ENCODE assay signal across 8 cellular contexts in genomic region chr5:102762095-102762534, GRCh38. TPM values are rescaled to one million over a fixed set of nuclear protein-coding genes. Genes with fewer than 3 reads are reported as not detected.
DNase-seq lines count a peak whose midpoint lies in the region; ATAC-seq and TF ChIP-seq lines count a peak whose summit lies in the region.

No MANE protein-coding gene starts in this region.

- no peaks in the 10 kb centered on the region for H4K20me1 ChIP-seq in PC-9 (ENCODE audit: insufficient read depth)

- no peak overlapping the region for H2AFZ ChIP-seq in PC-9

- H3K36me3 ChIP-seq in PC-9 (ENCODE audit: low read depth) (no peaks in the 10 kb centered on the region), aorta (ENCODE audit: control insufficient read depth in 1 of 2, insufficient read depth in 2 of 2, low read length in 1 of 2) (no peaks in the 10 kb centered on the region)

- peak overlapping the region; percentile 97 for H3K27ac Mint-ChIP-seq in activated naive CD4-positive, alpha-beta T cell treated with anti-CD3 and anti-CD28 coated beads, Interleukin-2, amount 50 U/mL, for 24 hours

- peaks cover 88% of the 10 kb centered on the region for H3K4me1 Mint-ChIP-seq in activated naive CD4-positive, alpha-beta T cell treated with anti-CD3 and anti-CD28 coated beads, Interleukin-2, amount 50 U/mL, for 24 hours

- no peak for TF ChIP-seq CTCF in PC-9 (conservative IDR thresholded peaks at IDR 0.05)

- POLR2A ChIA-PET in PC-9 (lab: Charles Lee; ENCODE audit: unreplicated experiment), result no interaction called here

- intact Hi-C loops in PC-9 (cut with micrococcal nuclease; ENCODE audit: unreplicated experiment) (no loop called here), aorta (cut with DNase I) (no loop called here)

- no TSS peak for BruUV-seq in PC-9 (replicated peaks; lab: Mats Ljungman, UMichigan)

- H3K79me2 ChIP-seq in PC-9 (ENCODE audit: low read depth), result peaks cover 30% of the 10 kb centered on the region

- no peak for DNase-seq in activated naive CD4-positive, alpha-beta T cell (lab: John Stamatoyannopoulos, UW)
- peak in 1 of 2 experiments; percentile 61 for DNase-seq in PC-9
- peak; percentile 42 for DNase-seq in glomerular visceral epithelial cell (ENCODE audit: extremely low spot score)
- DNase-seq in aorta, result no peak
- no peak for DNase-seq in ecto neural progenitor cell (ENCODE audit: low spot score)
- no peak for DNase-seq in activated CD8-positive, alpha-beta memory T cell treated with anti-CD3 and anti-CD28 coated beads, Interleukin-2, amount 50 U/mL, for 48 hours

- H3K4me3 ChIP-seq in PC-9 (no peak overlapping the region; the same call in 1 of the 2 replicates), aorta (ENCODE audit: low read length in 2 of 2) (peak overlapping the region; percentile 15 to 26)

- CTCF ChIA-PET in PC-9 (lab: Charles Lee), result interaction anchor here (1.0 kb wide), 1 partner anchor 81 kb away, joined by 3 read pairs; no protein-coding TSS in a partner anchor

- H3K27me3 ChIP-seq in PC-9 (ENCODE audit: insufficient read depth, low read depth) (no peaks in the 10 kb centered on the region), aorta (ENCODE audit: control insufficient read depth in 1 of 2, insufficient read depth in 2 of 2, low read length in 1 of 2) (no peaks in the 10 kb centered on the region)

- peaks cover 20% of the 10 kb centered on the region for H3K4me1 ChIP-seq in PC-9 (replicated peaks; ENCODE audit: insufficient read depth)
- peaks cover 3 to 19% of the 10 kb centered on the region in 2 donors for H3K4me1 ChIP-seq in aorta (ENCODE audit: control insufficient read depth in 1 of 2, insufficient read depth in 2 of 2, low read length in 2 of 2)

- H3K36me3 Mint-ChIP-seq in activated naive CD4-positive, alpha-beta T cell treated with anti-CD3 and anti-CD28 coated beads, Interleukin-2, amount 50 U/mL, for 24 hours, result peaks cover 10% of the 10 kb centered on the region

- H3K9me3 Mint-ChIP-seq in activated naive CD4-positive, alpha-beta T cell treated with anti-CD3 and anti-CD28 coated beads, Interleukin-2, amount 50 U/mL, for 24 hours, result peaks cover 7% of the 10 kb centered on the region

- no peaks in the 10 kb centered on the region for H3K27me3 Mint-ChIP-seq in activated naive CD4-positive, alpha-beta T cell treated with anti-CD3 and anti-CD28 coated beads, Interleukin-2, amount 50 U/mL, for 24 hours

- H3K27ac ChIP-seq in PC-9, result peak overlapping the region; percentile 64
- peak overlapping the region in 1 of 2 donors; percentile 36 for H3K27ac ChIP-seq in aorta (ENCODE audit: low read depth in 1 of 2, low read length in 2 of 2)

- no peaks in the 10 kb centered on the region for H3K9me2 ChIP-seq in PC-9 (ENCODE audit: insufficient read depth)

- peak overlapping the region; percentile 88 for H3K4me3 Mint-ChIP-seq in activated naive CD4-positive, alpha-beta T cell treated with anti-CD3 and anti-CD28 coated beads, Interleukin-2, amount 50 U/mL, for 24 hours

- peak overlapping the region; percentile 51 for H3K4me2 ChIP-seq in PC-9

- H3K9me3 ChIP-seq in PC-9 (ENCODE audit: insufficient read depth, low read depth) (no peaks in the 10 kb centered on the region), aorta (ENCODE audit: control insufficient read depth, low read length) (no peaks in the 10 kb centered on the region)

- ATAC-seq in HG02759 (IDR thresholded peaks at IDR 0.05; ENCODE audit: unreplicated experiment) (peak; percentile 77), aorta (ENCODE audit: low FRiP score) (no peak)

- H3F3A ChIP-seq in PC-9 (ENCODE audit: insufficient read depth, low read depth), result no peaks in the 10 kb centered on the region; the same call in 1 of the 2 replicates

RNA-seq across cellular contexts. Expression of gene PAM, which starts 7.0 kb away (rescaled TPM):
- total RNA-seq in PC-9 (2021) (88.4 and 115 TPM in 2 replicates), aorta (100 to 1,000 TPM; 711 to 787 TPM)
- 100 to 1,000 TPM; 382 to 528 TPM for polyA plus RNA-seq in aorta
